In the genomic region with DNA sequence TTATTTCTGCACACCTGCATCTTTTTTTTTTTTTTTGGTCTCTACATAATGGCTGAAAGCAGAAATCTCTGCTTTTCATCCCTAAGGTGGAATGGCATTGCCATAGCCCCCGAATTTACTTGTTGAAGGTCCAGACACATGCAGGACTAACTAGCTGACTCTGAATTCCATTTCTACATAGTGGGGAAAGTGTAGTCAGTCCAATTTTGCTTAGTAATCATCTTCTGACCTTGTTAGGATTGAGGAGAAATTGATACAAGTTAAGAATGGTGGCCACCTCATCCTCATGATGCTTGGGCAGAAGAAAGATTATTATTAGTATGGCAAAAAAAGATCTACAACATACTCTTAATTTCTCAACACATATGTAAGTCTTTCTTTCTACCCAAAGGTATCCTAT, we compare ENCODE assay signal across 4 cellular contexts.
A peak's percentile ranks its signal among the peaks of the same experiment; 100 is the strongest.
TF ChIP-seq lines count a peak whose summit lies in the region.

No MANE protein-coding gene starts in this region.

TF ChIP-seq in HepG2, 621 proteins besides CTCF, POLR2A, EP300 and RAD21:
- TF ChIP-seq MAFF (IDR thresholded peaks at IDR 0.05; ENCODE audit: low read depth, low read length) (peak; percentile 68), GABPA (IDR thresholded peaks at IDR 0.05; ENCODE audit: low read depth, low read length) (no peak), GABPA (CRISPR knock-in tag; IDR thresholded peaks at IDR 0.05; ENCODE audit: low read depth) (no peak), SRSF1 (optimal IDR thresholded peaks at IDR 0.05; ENCODE audit: low read depth, low read length) (no peak), MAFK (conservative IDR thresholded peaks at IDR 0.05 in 1 of 2, IDR thresholded peaks at IDR 0.05 in 1 of 2; ENCODE audit: low read length in 2 of 2) (peak; percentile 71 to 73; a peak in 3 of 4 replicates), JDP2 (CRISPR knock-in tag; IDR thresholded peaks at IDR 0.05; ENCODE audit: borderline replicate concordance) (no peak)

TF ChIP-seq in A549, 52 proteins besides CTCF, POLR2A, EP300 and RAD21:
- no peak for TF ChIP-seq ZSCAN20 (CRISPR knock-in tag; IDR thresholded peaks at IDR 0.05)
- no peak for TF ChIP-seq SMC3 (IDR thresholded peaks at IDR 0.05)
- peak; percentile 29 for TF ChIP-seq MAFK (IDR thresholded peaks at IDR 0.05; ENCODE audit: partially characterized antibody)
- TF ChIP-seq NFE2L2 (conservative IDR thresholded peaks at IDR 0.05; ENCODE audit: low read length), result no peak
- TF ChIP-seq CBX8 (IDR thresholded peaks at IDR 0.05), result no peak
- no peak for TF ChIP-seq ZC3H11A (IDR thresholded peaks at IDR 0.05)
- no peak for TF ChIP-seq KDM1A (IDR thresholded peaks at IDR 0.05; ENCODE audit: low read depth)
- no peak for TF ChIP-seq GATA3 (IDR thresholded peaks at IDR 0.05; ENCODE audit: borderline replicate concordance)
TF ChIP-seq in A549: peak in this region for 1.

TF ChIP-seq in IMR-90, 13 proteins besides CTCF, POLR2A, EP300 and RAD21:
- TF ChIP-seq, protein P1, sequence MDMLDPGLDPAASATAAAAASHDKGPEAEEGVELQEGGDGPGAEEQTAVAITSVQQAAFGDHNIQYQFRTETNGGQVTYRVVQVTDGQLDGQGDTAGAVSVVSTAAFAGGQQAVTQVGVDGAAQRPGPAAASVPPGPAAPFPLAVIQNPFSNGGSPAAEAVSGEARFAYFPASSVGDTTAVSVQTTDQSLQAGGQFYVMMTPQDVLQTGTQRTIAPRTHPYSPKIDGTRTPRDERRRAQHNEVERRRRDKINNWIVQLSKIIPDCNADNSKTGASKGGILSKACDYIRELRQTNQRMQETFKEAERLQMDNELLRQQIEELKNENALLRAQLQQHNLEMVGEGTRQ (IDR thresholded peaks at IDR 0.05; ENCODE audit: low read depth, low read length), result no peak
- no peak for TF ChIP-seq RCOR1 (IDR thresholded peaks at IDR 0.05; ENCODE audit: insufficient replicate concordance, low read length)
- 0 out of 2 replicates have a peak, but pooled peaks have one; percentile 33 for TF ChIP-seq MAFK (IDR thresholded peaks at IDR 0.05; ENCODE audit: low read depth, low read length)
- TF ChIP-seq FOS (IDR thresholded peaks at IDR 0.05; ENCODE audit: low read depth, low read length), result no peak
- no peak for TF ChIP-seq CEBPB (IDR thresholded peaks at IDR 0.05; ENCODE audit: low read depth, low read length)

TF ChIP-seq in K562, 482 proteins besides CTCF, POLR2A, EP300 and RAD21:
- no peak for TF ChIP-seq TAL1 (IDR thresholded peaks at IDR 0.05)
- TF ChIP-seq TAF7 (tag; IDR thresholded peaks at IDR 0.05), result no peak
- TF ChIP-seq, protein P2, sequence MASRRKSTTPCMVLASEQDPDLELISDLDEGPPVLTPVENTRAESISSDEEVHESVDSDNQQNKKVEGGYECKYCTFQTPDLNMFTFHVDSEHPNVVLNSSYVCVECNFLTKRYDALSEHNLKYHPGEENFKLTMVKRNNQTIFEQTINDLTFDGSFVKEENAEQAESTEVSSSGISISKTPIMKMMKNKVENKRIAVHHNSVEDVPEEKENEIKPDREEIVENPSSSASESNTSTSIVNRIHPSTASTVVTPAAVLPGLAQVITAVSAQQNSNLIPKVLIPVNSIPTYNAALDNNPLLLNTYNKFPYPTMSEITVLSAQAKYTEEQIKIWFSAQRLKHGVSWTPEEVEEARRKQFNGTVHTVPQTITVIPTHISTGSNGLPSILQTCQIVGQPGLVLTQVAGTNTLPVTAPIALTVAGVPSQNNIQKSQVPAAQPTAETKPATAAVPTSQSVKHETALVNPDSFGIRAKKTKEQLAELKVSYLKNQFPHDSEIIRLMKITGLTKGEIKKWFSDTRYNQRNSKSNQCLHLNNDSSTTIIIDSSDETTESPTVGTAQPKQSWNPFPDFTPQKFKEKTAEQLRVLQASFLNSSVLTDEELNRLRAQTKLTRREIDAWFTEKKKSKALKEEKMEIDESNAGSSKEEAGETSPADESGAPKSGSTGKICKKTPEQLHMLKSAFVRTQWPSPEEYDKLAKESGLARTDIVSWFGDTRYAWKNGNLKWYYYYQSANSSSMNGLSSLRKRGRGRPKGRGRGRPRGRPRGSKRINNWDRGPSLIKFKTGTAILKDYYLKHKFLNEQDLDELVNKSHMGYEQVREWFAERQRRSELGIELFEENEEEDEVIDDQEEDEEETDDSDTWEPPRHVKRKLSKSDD (conservative IDR thresholded peaks at IDR 0.05; ENCODE audit: low read length), result no peak
- no peak for TF ChIP-seq ELF2 (CRISPR knock-in tag; IDR thresholded peaks at IDR 0.05)
- 0 out of 2 replicates have a peak, but pooled peaks have one; percentile 8 for TF ChIP-seq ZNF316 (IDR thresholded peaks at IDR 0.05)
- 0 out of 2 replicates have a peak, but pooled peaks have one; percentile 6 for TF ChIP-seq MAFG (tag; conservative IDR thresholded peaks at IDR 0.05)
- TF ChIP-seq YBX1 (IDR thresholded peaks at IDR 0.05), result no peak
